21 cellular contexts compared by ENCODE assay signal in the genomic region with DNA sequence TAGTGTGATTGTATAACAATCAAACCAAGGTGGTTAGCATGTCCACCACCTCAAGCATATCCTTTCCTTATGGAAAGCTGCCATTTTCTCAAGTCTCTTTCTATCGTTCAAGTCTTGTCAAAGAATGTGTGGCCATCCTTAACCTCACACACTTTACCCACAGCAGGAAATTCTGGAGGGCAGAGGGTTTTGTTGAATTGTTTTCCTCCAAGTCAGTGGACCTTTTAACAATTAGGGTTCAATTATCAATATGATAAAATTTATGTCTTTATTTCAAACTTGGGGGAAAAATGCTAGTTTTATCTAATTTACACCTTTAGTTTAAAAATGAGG. TPM values are rescaled to one million over a fixed set of nuclear protein-coding genes. Genes with fewer than 3 reads are reported as not detected.
DNase-seq lines count a peak whose midpoint lies in the region; ATAC-seq and TF ChIP-seq lines count a peak whose summit lies in the region.
"Had no signal": no experiment of that assay in that cellular context is flagged by ENCODE, and none has a peak within 500 bp of the region (broad histone marks: within the 10 kb centered on the region; RNA-seq: fewer than 3 reads in every experiment).

No MANE protein-coding gene starts in this region.

- no peaks in the 10 kb centered on the region for H3K79me2 ChIP-seq in KMS-11 (ENCODE audit: insufficient read depth, low read depth)

- H3K4me2 ChIP-seq in KMS-11, result peak overlapping the region; percentile 54
- H3K4me2 ChIP-seq: A549 had no signal

- H3K9me3 Mint-ChIP-seq in activated CD4-positive, alpha-beta T cell treated with anti-CD3 and anti-CD28 coated beads, Interleukin-2, amount 10 ng/mL, durations not matched to agents 7 days and 5 days, result peaks cover 14% of the 10 kb centered on the region
- H3K9me3 Mint-ChIP-seq in activated CD8-positive, alpha-beta T cell treated with anti-CD3 and anti-CD28 coated beads, Interleukin-2, amount 10 ng/mL, durations not matched to agents 7 days and 5 days (ENCODE audit: insufficient read depth), result no peaks in the 10 kb centered on the region
- H3K9me3 Mint-ChIP-seq in naive thymus-derived CD8-positive, alpha-beta T cell, result peaks cover 0 to 11% (median 0%) of the 10 kb centered on the region in 9 donors
- H3K9me3 Mint-ChIP-seq: brain had no signal

- H3K4me3 ChIP-seq in KMS-11 (IDR thresholded peaks at IDR 0.05; ENCODE audit: insufficient read depth, low read depth, low read length), result no peak overlapping the region
- H3K4me3 ChIP-seq: A549, MG63, pancreas, testis had no signal

- CTCF ChIA-PET in activated CD4-positive, alpha-beta T cell treated with anti-CD3 and anti-CD28 coated beads, Interleukin-2, amount 10 ng/mL, durations not matched to agents 7 days and 5 days (lab: Charles Lee), result interaction anchor here (1.3 to 6.9 kb wide), 3 partner anchors 11 to 31 kb away, joined by 3 to 109 read pairs (median 5); partner anchors contain the start of gene PTPRC
- CTCF ChIA-PET in activated CD8-positive, alpha-beta T cell treated with anti-CD3 and anti-CD28 coated beads, Interleukin-2, amount 10 ng/mL, durations not matched to agents 7 days and 5 days (lab: Charles Lee), result interaction anchor here (0.8 to 7.2 kb wide), 10 partner anchors 9 to 104 kb away, joined by 3 to 169 read pairs (median 4); partner anchors contain the start of gene PTPRC

- H2AFZ ChIP-seq in KMS-11 (ENCODE audit: low read depth), result peak overlapping the region; percentile 15

- TF ChIP-seq CTCF in KMS-11 (conservative IDR thresholded peaks at IDR 0.05; ENCODE audit: low read depth, low read length), result no peak

- H3K4me3 Mint-ChIP-seq in activated CD4-positive, alpha-beta T cell treated with anti-CD3 and anti-CD28 coated beads, Interleukin-2, amount 10 ng/mL, durations not matched to agents 7 days and 5 days, result peak overlapping the region; percentile 35
- peak overlapping the region; percentile 28 for H3K4me3 Mint-ChIP-seq in activated CD8-positive, alpha-beta T cell treated with anti-CD3 and anti-CD28 coated beads, Interleukin-2, amount 10 ng/mL, durations not matched to agents 7 days and 5 days
- H3K4me3 Mint-ChIP-seq in naive thymus-derived CD8-positive, alpha-beta T cell, result peak overlapping the region in 8 of 10 donors; percentile 39 to 72 (median 46)
- H3K4me3 Mint-ChIP-seq: brain had no signal

- ATAC-seq in activated CD8-positive, alpha-beta T cell treated with anti-CD3 and anti-CD28 coated beads, Interleukin-2, amount 10 ng/mL, durations not matched to agents 7 days and 5 days, result no peak
- no peak for ATAC-seq in naive thymus-derived CD8-positive, alpha-beta T cell
- ATAC-seq: A549, HepG2, pancreas, right cardiac atrium had no signal

- DNase-seq in activated CD4-positive, alpha-beta T cell treated with anti-CD3 and anti-CD28 coated beads, Interleukin-2, amount 10 ng/mL, durations not matched to agents 7 days and 5 days, result no peak
- no peak for DNase-seq in activated CD4-positive, alpha-beta T cell treated with anti-CD3 and anti-CD28 coated beads for 1 hour
- DNase-seq in activated CD8-positive, alpha-beta T cell treated with anti-CD3 and anti-CD28 coated beads, Interleukin-2, amount 10 ng/mL, durations not matched to agents 7 days and 5 days, result no peak
- no peak for DNase-seq in naive thymus-derived CD8-positive, alpha-beta T cell
- DNase-seq in dermis blood vessel endothelial cell, result no peak
- DNase-seq in HuH-7.5 (ENCODE audit: low spot score), result no peak
- DNase-seq in NCI-H1105 treated with DMSO at 0.1 percent for 48 hours (lab: John Stamatoyannopoulos, UW), result no peak
- DNase-seq: NCI-H146, NCI-H2171 treated with DMSO at 0.1 percent for 48 hours, NCI-H748 treated with DMSO at 0.1 percent for 48 hours, pancreas, right cardiac atrium, T-helper 9 cell, testis had no signal

- H3K4me1 Mint-ChIP-seq in activated CD4-positive, alpha-beta T cell treated with anti-CD3 and anti-CD28 coated beads, Interleukin-2, amount 10 ng/mL, durations not matched to agents 7 days and 5 days, result peaks cover 93% of the 10 kb centered on the region
- H3K4me1 Mint-ChIP-seq in activated CD8-positive, alpha-beta T cell treated with anti-CD3 and anti-CD28 coated beads, Interleukin-2, amount 10 ng/mL, durations not matched to agents 7 days and 5 days (ENCODE audit: low read depth), result peaks cover 96% of the 10 kb centered on the region
- H3K4me1 Mint-ChIP-seq in naive thymus-derived CD8-positive, alpha-beta T cell, result peaks cover 59 to 98% (median 95%) of the 10 kb centered on the region in 4 donors
- H3K4me1 Mint-ChIP-seq: brain had no signal

- peak overlapping the region; percentile 47 for H3K27ac ChIP-seq in KMS-11
- H3K27ac ChIP-seq: A549, pancreas, testis had no signal

- peaks cover 26% of the 10 kb centered on the region for H3K36me3 Mint-ChIP-seq in activated CD4-positive, alpha-beta T cell treated with anti-CD3 and anti-CD28 coated beads, Interleukin-2, amount 10 ng/mL, durations not matched to agents 7 days and 5 days (ENCODE audit: low read depth)
- H3K36me3 Mint-ChIP-seq in activated CD8-positive, alpha-beta T cell treated with anti-CD3 and anti-CD28 coated beads, Interleukin-2, amount 10 ng/mL, durations not matched to agents 7 days and 5 days (ENCODE audit: low read depth), result peaks cover 13% of the 10 kb centered on the region
- peaks cover 0 to 2% (median 0%) of the 10 kb centered on the region in 3 donors for H3K36me3 Mint-ChIP-seq in naive thymus-derived CD8-positive, alpha-beta T cell
- H3K36me3 Mint-ChIP-seq: brain had no signal

- POLR2A ChIA-PET in activated CD4-positive, alpha-beta T cell treated with anti-CD3 and anti-CD28 coated beads, Interleukin-2, amount 10 ng/mL, durations not matched to agents 7 days and 5 days (lab: Charles Lee), result interaction anchor here (0.6 to 0.9 kb wide), 2 partner anchors 14 to 27 kb away, joined by 3 read pairs; partner anchors contain the start of gene PTPRC
- POLR2A ChIA-PET in activated CD8-positive, alpha-beta T cell treated with anti-CD3 and anti-CD28 coated beads, Interleukin-2, amount 10 ng/mL, durations not matched to agents 7 days and 5 days (lab: Charles Lee), result interaction anchor here (0.6 to 7.4 kb wide), 7 partner anchors 12 to 70 kb away, joined by 3 to 215 read pairs (median 4); partner anchors contain the start of gene PTPRC
- POLR2A ChIA-PET in naive thymus-derived CD8-positive, alpha-beta T cell (lab: Charles Lee), result interaction anchor here (0.7 to 7.3 kb wide), 6 partner anchors 11 to 58 kb away, joined by 3 to 178 read pairs (median 4); partner anchors contain the start of gene PTPRC

- H3K27me3 Mint-ChIP-seq in activated CD4-positive, alpha-beta T cell treated with anti-CD3 and anti-CD28 coated beads, Interleukin-2, amount 10 ng/mL, durations not matched to agents 7 days and 5 days, result no peaks in the 10 kb centered on the region
- H3K27me3 Mint-ChIP-seq in activated CD8-positive, alpha-beta T cell treated with anti-CD3 and anti-CD28 coated beads, Interleukin-2, amount 10 ng/mL, durations not matched to agents 7 days and 5 days (ENCODE audit: low read depth), result no peaks in the 10 kb centered on the region
- no peaks in the 10 kb centered on the region for H3K27me3 Mint-ChIP-seq in naive thymus-derived CD8-positive, alpha-beta T cell

- H3K27ac Mint-ChIP-seq in activated CD4-positive, alpha-beta T cell treated with anti-CD3 and anti-CD28 coated beads, Interleukin-2, amount 10 ng/mL, durations not matched to agents 7 days and 5 days, result peak overlapping the region; percentile 78
- H3K27ac Mint-ChIP-seq in activated CD8-positive, alpha-beta T cell treated with anti-CD3 and anti-CD28 coated beads, Interleukin-2, amount 10 ng/mL, durations not matched to agents 7 days and 5 days, result peak overlapping the region; percentile 75
- H3K27ac Mint-ChIP-seq in naive thymus-derived CD8-positive, alpha-beta T cell, result peak overlapping the region; percentile 80 to 98 (median 93)
- H3K27ac Mint-ChIP-seq: brain had no signal

- no peak overlapping the region for H3K9ac ChIP-seq in KMS-11

- H3K36me3 ChIP-seq in KMS-11 (ENCODE audit: insufficient read depth), result no peaks in the 10 kb centered on the region
- H3K36me3 ChIP-seq: MG63, pancreas had no signal

- H3K4me1 ChIP-seq in KMS-11 (ENCODE audit: low read depth, poor library complexity, severe bottlenecking), result peaks cover 82% of the 10 kb centered on the region
- H3K4me1 ChIP-seq: A549, pancreas, testis had no signal

- no peaks in the 10 kb centered on the region for H4K20me1 ChIP-seq in KMS-11 (ENCODE audit: insufficient read depth)

- no peaks in the 10 kb centered on the region for H3K27me3 ChIP-seq in KMS-11 (ENCODE audit: insufficient read depth, low read depth)
- H3K27me3 ChIP-seq: MG63, pancreas, testis had no signal

RNA-seq across cellular contexts. Expression of gene PTPRC, which starts 14.2 kb away (rescaled TPM):
- total RNA-seq in activated CD4-positive, alpha-beta T cell treated with anti-CD3 and anti-CD28 coated beads, Interleukin-2, amount 10 ng/mL, durations not matched to agents 7 days and 5 days, result 100 to 1,000 TPM; 700 to 862 TPM
- 100 to 1,000 TPM; 604 to 619 TPM for total RNA-seq in activated CD8-positive, alpha-beta T cell treated with anti-CD3 and anti-CD28 coated beads, Interleukin-2, amount 10 ng/mL, durations not matched to agents 7 days and 5 days
- total RNA-seq in naive thymus-derived CD8-positive, alpha-beta T cell, result 100 to 1,000 TPM; 906 to 970 TPM
- polyA plus RNA-seq in naive thymus-derived CD8-positive, alpha-beta T cell, result 1,000 to 10,000 TPM in 2 of 3 donors, 100 to 1,000 TPM in 1; 980 to 1,253 (median 1,023) TPM
- total RNA-seq in dermis blood vessel endothelial cell, result not detected in 2 replicates
- total RNA-seq: G401, glomerular endothelial cell, HepG2 had no signal
- polyA plus RNA-seq: A549, HepG2 had no signal

Comparison
In these comparisons a context has a peak if more than half of its experiments do, and no peak if none do; other contexts are left out.
1. RNA of gene PTPRC, which starts 14.2 kb away (total RNA-seq): 906 to 970 TPM in naive thymus-derived CD8-positive, alpha-beta T cell, 700 to 862 TPM in activated CD4-positive, alpha-beta T cell treated with anti-CD3 and anti-CD28 coated beads, Interleukin-2, amount 10 ng/mL, durations not matched to agents 7 days and 5 days and 604 to 619 TPM in activated CD8-positive, alpha-beta T cell treated with anti-CD3 and anti-CD28 coated beads, Interleukin-2, amount 10 ng/mL, durations not matched to agents 7 days and 5 days; not detected in dermis blood vessel endothelial cell; every median in the first group is over 100 times any median in the second.
2. Peak in every context shown above with its lines, with median percentiles within 50 percentile points of each other: H3K27ac Mint-ChIP-seq and H3K4me3 Mint-ChIP-seq.